13 cellular contexts compared by ENCODE assay signal in the genomic region with DNA sequence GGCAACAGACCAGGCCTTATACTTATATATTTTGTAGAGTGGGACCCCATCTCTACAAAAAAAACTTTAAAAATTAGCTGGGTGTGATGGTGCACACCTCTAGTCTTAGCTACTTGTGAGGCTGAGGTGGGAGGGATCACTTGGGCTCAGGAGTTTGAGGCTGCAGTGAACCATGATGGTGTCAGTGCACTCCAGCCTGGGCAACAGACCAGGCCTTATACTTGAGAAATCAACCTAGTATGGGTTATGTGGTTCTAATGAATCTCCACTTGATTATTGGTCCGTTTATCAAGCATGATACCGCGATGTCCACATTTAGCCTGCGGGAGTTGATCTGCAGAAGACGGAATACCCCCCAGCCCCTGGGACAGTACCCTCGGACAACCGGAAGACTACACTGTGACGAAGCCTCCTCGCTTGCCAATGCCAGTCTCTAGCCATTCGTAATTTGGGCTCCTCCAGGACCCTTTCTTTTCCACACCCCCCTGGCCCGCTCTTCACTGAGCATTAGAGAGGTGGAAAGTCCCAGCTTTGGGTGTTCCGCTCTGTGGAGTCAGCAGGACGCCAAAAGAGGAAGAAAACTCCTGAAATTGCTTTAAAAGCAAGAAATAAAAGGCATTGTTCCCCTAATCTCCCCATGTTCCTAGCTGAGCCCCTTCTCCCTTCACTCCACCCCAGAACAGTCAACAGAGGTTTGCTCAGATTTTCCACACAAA.
DNase-seq lines count a peak whose midpoint lies in the region; ATAC-seq and FAIRE-seq lines count a peak whose summit lies in the region.
"Had no signal": no experiment of that assay in that cellular context is flagged by ENCODE, and none has a peak within 500 bp of the region (broad histone marks: within the 10 kb centered on the region; RNA-seq: fewer than 3 reads in every experiment).

No MANE protein-coding gene starts in this region.

- peak overlapping the region; percentile 38 for H3K27ac ChIP-seq in duodenal mucosa (ENCODE audit: low read depth, low read length)
- peak overlapping the region; percentile 53 for H3K27ac ChIP-seq in stomach smooth muscle (ENCODE audit: low read length)

- FAIRE-seq in GM18507 (lab: Jason Lieb, UNC): peak; percentile 39
- FAIRE-seq: G401.6 had no signal

- H3K36me3 ChIP-seq in duodenal mucosa (ENCODE audit: control insufficient read depth in 1 of 2, insufficient read depth in 2 of 2, low read length in 2 of 2): no peaks in the 10 kb centered on the region
- no peaks in the 10 kb centered on the region for H3K36me3 ChIP-seq in stomach smooth muscle (ENCODE audit: control insufficient read depth in 2 of 2, insufficient read depth in 2 of 2, low read length in 2 of 2)

- H3K4me1 ChIP-seq in duodenal mucosa (ENCODE audit: control insufficient read depth in 1 of 2, insufficient read depth in 2 of 2, low read length in 2 of 2): peaks cover 18 to 21% of the 10 kb centered on the region in 2 donors
- peaks cover 37% of the 10 kb centered on the region for H3K4me1 ChIP-seq in stomach smooth muscle (ENCODE audit: control insufficient read depth, insufficient read depth, low read length)

- ATAC-seq in HG03439 (IDR thresholded peaks at IDR 0.05; ENCODE audit: unreplicated experiment): no peak
- ATAC-seq: activated T-helper 17 cell treated with anti-CD3 and anti-CD28 coated beads, Interleukin-2, amount 50 U/mL, for 72 hours had no signal

- H3K27me3 ChIP-seq in duodenal mucosa (ENCODE audit: control insufficient read depth in 1 of 2, insufficient read depth in 2 of 2, low read length in 2 of 2): no peaks in the 10 kb centered on the region
- H3K27me3 ChIP-seq in stomach smooth muscle (ENCODE audit: control insufficient read depth in 1 of 2, insufficient read depth in 2 of 2, low read length in 2 of 2): no peaks in the 10 kb centered on the region

- no peak for DNase-seq in GM18507 (ENCODE audit: extremely low spot score, insufficient read length, low read depth)
- DNase-seq in medulla oblongata (ENCODE audit: extremely low spot score): peak; percentile 69
- DNase-seq in SW480 (ENCODE audit: low spot score): no peak
- DNase-seq in Kasumi-1 (lab: John Stamatoyannopoulos, UW): no peak
- no peak for DNase-seq in middle frontal gyrus (ENCODE audit: extremely low spot score, low spot score)
- DNase-seq: activated CD4-positive, CD25-positive, alpha-beta regulatory T cell; NCI-H524 treated with DMSO at 0.1 percent for 48 hours; SHP77 treated with DMSO at 0.1 percent for 48 hours had no signal

- H3K9ac ChIP-seq in duodenal mucosa (ENCODE audit: low read depth in 1 of 2, low read length in 2 of 2): no peak overlapping the region
- no peak overlapping the region for H3K9ac ChIP-seq in stomach smooth muscle (ENCODE audit: low read length in 2 of 2)

- H3K9me3 ChIP-seq in duodenal mucosa (ENCODE audit: control insufficient read depth in 1 of 2, low read length in 2 of 2): no peaks in the 10 kb centered on the region
- H3K9me3 ChIP-seq in stomach smooth muscle (ENCODE audit: control insufficient read depth in 2 of 2, low read length in 2 of 2): no peaks in the 10 kb centered on the region

- H3K4me3 ChIP-seq in duodenal mucosa (ENCODE audit: low read depth in 1 of 2, low read length in 2 of 2) (no peak overlapping the region), stomach smooth muscle (ENCODE audit: low read length in 2 of 2) (no peak overlapping the region)
